Comparison of ENCODE assay signal across 11 cellular contexts in genomic region chr21:31781737-31782136, GRCh38. TPM values are rescaled to one million over a fixed set of nuclear protein-coding genes. Genes with fewer than 3 reads are reported as not detected.
DNase-seq lines count a peak whose midpoint lies in the region; ATAC-seq lines count a peak whose summit lies in the region.
"Had no signal": no experiment of that assay in that cellular context is flagged by ENCODE, and none has a peak within 500 bp of the region (broad histone marks: within the 10 kb centered on the region; RNA-seq: fewer than 3 reads in every experiment).

No MANE protein-coding gene starts in this region.

- peaks cover 0 to 5% of the 10 kb centered on the region in 2 donors for H3K9me3 Mint-ChIP-seq in activated T-cell treated with anti-CD3 and anti-CD28 coated beads, Interleukin-2, amount 50 U/mL, for 72 hours

- WGBS in right cardiac atrium = 5% methylated on average over 3 of the region's 3 CpGs

- no peak overlapping the region for H3K27ac Mint-ChIP-seq in activated T-cell treated with anti-CD3 and anti-CD28 coated beads, Interleukin-2, amount 50 U/mL, for 72 hours
- H3K27ac Mint-ChIP-seq: stimulated activated naive CD8-positive, alpha-beta T cell treated with anti-CD3 and anti-CD28 coated beads, Interleukin-15, amount 100 ng/mL, for 72 hours had no signal

- peaks cover 0 to 2% of the 10 kb centered on the region in 2 donors for H3K36me3 Mint-ChIP-seq in activated T-cell treated with anti-CD3 and anti-CD28 coated beads, Interleukin-2, amount 50 U/mL, for 72 hours (ENCODE audit: insufficient read depth in 2 of 2)

- no peak overlapping the region for H3K27ac ChIP-seq in right cardiac atrium (ENCODE audit: low read length)
- H3K27ac ChIP-seq: psoas muscle had no signal

- H3K9me3 ChIP-seq in right cardiac atrium (ENCODE audit: control insufficient read depth, low read length) = no peaks in the 10 kb centered on the region
- H3K9me3 ChIP-seq: psoas muscle had no signal

- no peak overlapping the region for H3K4me3 Mint-ChIP-seq in activated T-cell treated with anti-CD3 and anti-CD28 coated beads, Interleukin-2, amount 50 U/mL, for 72 hours
- H3K4me3 Mint-ChIP-seq: stimulated activated naive CD8-positive, alpha-beta T cell treated with anti-CD3 and anti-CD28 coated beads, Interleukin-15, amount 100 ng/mL, for 72 hours had no signal

- peaks cover 5% of the 10 kb centered on the region for H3K4me1 Mint-ChIP-seq in activated T-cell treated with anti-CD3 and anti-CD28 coated beads, Interleukin-2, amount 50 U/mL, for 72 hours (ENCODE audit: low read depth)
- H3K4me1 Mint-ChIP-seq: stimulated activated naive CD8-positive, alpha-beta T cell treated with anti-CD3 and anti-CD28 coated beads, Interleukin-15, amount 100 ng/mL, for 72 hours had no signal

- intact Hi-C loops in right cardiac atrium (cut with DNase I) = loop anchor here in 1 of 4 donors (10.0 kb wide), 1 partner anchor 83 kb away; no protein-coding TSS in a partner anchor

- no peaks in the 10 kb centered on the region for H3K27me3 ChIP-seq in right cardiac atrium (ENCODE audit: control insufficient read depth, insufficient read depth)

- DNase-seq in AG08396 (ENCODE audit: low spot score) (peak; percentile 38), HCEC 1CT (peak; percentile 53), RKO (ENCODE audit: low spot score) (peak; percentile 52), right cardiac atrium (peak; percentile 42 to 62 (median 59))
- no peak for DNase-seq in activated T-cell treated with anti-CD3 and anti-CD28 coated beads, Interleukin-2, amount 50 U/mL, for 72 hours
- DNase-seq: DND-41; stimulated activated naive CD8-positive, alpha-beta T cell treated with anti-CD3 and anti-CD28 coated beads, Interleukin-15, amount 100 ng/mL, for 72 hours had no signal

- ATAC-seq in right cardiac atrium (peak; percentile 56 to 77), HG03439 (IDR thresholded peaks at IDR 0.05; ENCODE audit: unreplicated experiment) (no peak), HG02885 (IDR thresholded peaks at IDR 0.05; ENCODE audit: poor library complexity, unreplicated experiment) (no peak), GM18907 (IDR thresholded peaks at IDR 0.05; ENCODE audit: unreplicated experiment) (no peak)
- no peak for ATAC-seq in activated T-cell treated with anti-CD3 and anti-CD28 coated beads, Interleukin-2, amount 50 U/mL, for 72 hours (replicated peaks in 1 of 2)
- ATAC-seq: psoas muscle; stimulated activated naive CD8-positive, alpha-beta T cell treated with anti-CD3 and anti-CD28 coated beads, Interleukin-15, amount 100 ng/mL, for 72 hours had no signal

- H3K27me3 Mint-ChIP-seq in activated T-cell treated with anti-CD3 and anti-CD28 coated beads, Interleukin-2, amount 50 U/mL, for 72 hours (ENCODE audit: low read depth) = peaks cover 28% of the 10 kb centered on the region

- peaks cover 2% of the 10 kb centered on the region for H3K4me1 ChIP-seq in right cardiac atrium (ENCODE audit: control insufficient read depth, insufficient read depth, low read length)
- H3K4me1 ChIP-seq: psoas muscle had no signal

- no peak overlapping the region for H3K4me3 ChIP-seq in right cardiac atrium (ENCODE audit: low read length)
- H3K4me3 ChIP-seq: psoas muscle had no signal

RNA-seq across cellular contexts. Expression of gene SCAF4, which starts 49.8 kb away (rescaled TPM):
- 10 to 100 TPM; 17.4 to 22.1 (median 20.3) TPM for total RNA-seq in right cardiac atrium
- 9.7 TPM for polyA plus RNA-seq in right cardiac atrium
- total RNA-seq in activated T-cell treated with anti-CD3 and anti-CD28 coated beads, Interleukin-2, amount 50 U/mL, for 72 hours = 10 to 100 TPM; 44.7 to 46.0 TPM

Comparison
In these comparisons a context has a peak if more than half of its experiments do, and no peak if none do; other contexts are left out.
1. DNase-seq: peak in AG08396 (single experiment), HCEC 1CT (single experiment), RKO (single experiment) and right cardiac atrium (3 of 3); none in activated T-cell treated with anti-CD3 and anti-CD28 coated beads, Interleukin-2, amount 50 U/mL, for 72 hours (0 of 2).
2. ATAC-seq: peak in right cardiac atrium (2 of 2); none in HG03439 (single experiment), HG02885 (single experiment), activated T-cell treated with anti-CD3 and anti-CD28 coated beads, Interleukin-2, amount 50 U/mL, for 72 hours (0 of 2) and GM18907 (single experiment).